In genomic region chr15:95937128-95937528, GRCh38 we compare ENCODE assay signal across 30 cellular contexts.
DNase-seq lines count a peak whose midpoint lies in the region; ATAC-seq, FAIRE-seq and TF ChIP-seq lines count a peak whose summit lies in the region.
"Had no signal": no experiment of that assay in that cellular context is flagged by ENCODE, and none has a peak within 500 bp of the region (broad histone marks: within the 10 kb centered on the region; RNA-seq: fewer than 3 reads in every experiment).

No MANE protein-coding gene starts in this region.

- peaks cover 12% of the 10 kb centered on the region for H3K4me1 ChIP-seq in endothelial cell of umbilical vein (ENCODE audit: control insufficient read depth, extremely low read depth, insufficient read depth, low read length)
- H3K4me1 ChIP-seq in osteoblast (ENCODE audit: insufficient read depth, low read length), result peaks cover 4% of the 10 kb centered on the region
- H3K4me1 ChIP-seq in naive thymus-derived CD4-positive, alpha-beta T cell (ENCODE audit: control insufficient read depth in 2 of 2, insufficient read depth in 2 of 2, low read length in 2 of 2), result no peaks in the 10 kb centered on the region
- H3K4me1 ChIP-seq: gastrocnemius medialis, parathyroid adenoma, transverse colon had no signal

- no peaks in the 10 kb centered on the region for H3K27me3 Mint-ChIP-seq in nephron (ENCODE audit: low read depth)
- H3K27me3 Mint-ChIP-seq in naive thymus-derived CD4-positive, alpha-beta T cell, result peaks cover 0 to 4% (median 0%) of the 10 kb centered on the region in 5 donors
- H3K27me3 Mint-ChIP-seq: activated naive CD8-positive, alpha-beta T cell treated with anti-CD3 and anti-CD28 coated beads, Interleukin-2, amount 50 U/mL, for 24 hours; activated T-helper 17 cell treated with anti-CD3 and anti-CD28 coated beads, Interleukin-2, amount 50 U/mL, for 72 hours; dendritic cell treated with granulocyte-macrophage colony-stimulating factor and Interleukin-4, amounts not matched to agents 40 ng/mL and 50 ng/mL, for 4 days; stimulated activated naive CD8-positive, alpha-beta T cell treated with anti-CD3 and anti-CD28 coated beads, Interleukin-15, Interleukin-2, amounts not matched to agents 100 ng/mL and 50 ng/mL, for 24 hours had no signal

- no TSS peak for BruUV-seq in endothelial cell of umbilical vein (replicated peaks; lab: Mats Ljungman, UMichigan)

- H3K79me2 ChIP-seq in endothelial cell of umbilical vein (ENCODE audit: control insufficient read depth, insufficient read depth, low read length) (no peaks in the 10 kb centered on the region), osteoblast (ENCODE audit: insufficient read depth, low read length) (no peaks in the 10 kb centered on the region)
- H3K79me2 ChIP-seq: parathyroid adenoma had no signal

- H3K27ac Mint-ChIP-seq in nephron, result peak overlapping the region in 2 of 3 experiments; percentile 69 to 82
- no peak overlapping the region for H3K27ac Mint-ChIP-seq in naive thymus-derived CD4-positive, alpha-beta T cell
- H3K27ac Mint-ChIP-seq: activated CD4-positive, alpha-beta T cell treated with anti-CD3 and anti-CD28 coated beads, Interleukin-2, amount 10 ng/mL, durations not matched to agents 24 days and 14 days; activated naive CD8-positive, alpha-beta T cell treated with anti-CD3 and anti-CD28 coated beads, Interleukin-2, amount 50 U/mL, for 24 hours; activated T-helper 17 cell treated with anti-CD3 and anti-CD28 coated beads, Interleukin-2, amount 50 U/mL, for 72 hours; dendritic cell treated with granulocyte-macrophage colony-stimulating factor and Interleukin-4, amounts not matched to agents 40 ng/mL and 50 ng/mL, for 4 days; naive thymus-derived CD8-positive, alpha-beta T cell; stimulated activated naive CD8-positive, alpha-beta T cell treated with anti-CD3 and anti-CD28 coated beads, Interleukin-15, Interleukin-2, amounts not matched to agents 100 ng/mL and 50 ng/mL, for 24 hours had no signal

- no peak for ATAC-seq in HG03439 (IDR thresholded peaks at IDR 0.05; ENCODE audit: unreplicated experiment)
- no peak for ATAC-seq in naive thymus-derived CD4-positive, alpha-beta T cell
- ATAC-seq: activated naive CD8-positive, alpha-beta T cell treated with anti-CD3 and anti-CD28 coated beads, Interleukin-2, amount 50 U/mL, for 24 hours; activated T-helper 17 cell treated with anti-CD3 and anti-CD28 coated beads, Interleukin-2, amount 50 U/mL, for 72 hours; gastrocnemius medialis; naive thymus-derived CD8-positive, alpha-beta T cell; PC-3 had no signal

- H3K9me3 ChIP-seq in endothelial cell of umbilical vein (replicated peaks; ENCODE audit: control insufficient read depth, insufficient read depth, low read length), result no peaks in the 10 kb centered on the region
- H3K9me3 ChIP-seq in osteoblast (ENCODE audit: low read depth, low read length), result no peaks in the 10 kb centered on the region
- no peaks in the 10 kb centered on the region for H3K9me3 ChIP-seq in naive thymus-derived CD4-positive, alpha-beta T cell (ENCODE audit: control insufficient read depth in 2 of 3, low read length in 3 of 3)
- H3K9me3 ChIP-seq: gastrocnemius medialis, transverse colon had no signal

- no peak overlapping the region for H3K27ac ChIP-seq in endothelial cell of umbilical vein (ENCODE audit: insufficient read depth, low read depth, low read length)
- no peak overlapping the region for H3K27ac ChIP-seq in osteoblast (ENCODE audit: low read depth, low read length)
- no peak overlapping the region for H3K27ac ChIP-seq in naive thymus-derived CD4-positive, alpha-beta T cell (ENCODE audit: low read depth, low read length)
- H3K27ac ChIP-seq: gastrocnemius medialis, parathyroid adenoma, SJCRH30, transverse colon had no signal

- intact Hi-C loops in endothelial cell of umbilical vein (cut with micrococcal nuclease), result no loop called here
- intact Hi-C loops in naive thymus-derived CD4-positive, alpha-beta T cell (cut with micrococcal nuclease), result no loop called here

- no peak overlapping the region for H3K4me3 ChIP-seq in endothelial cell of umbilical vein (replicated peaks in 1 of 3; ENCODE audit: insufficient read depth in 1 of 3, low read depth in 1 of 3, low read length in 3 of 3)
- H3K4me3 ChIP-seq in osteoblast (ENCODE audit: insufficient read depth, low read length), result no peak overlapping the region
- no peak overlapping the region for H3K4me3 ChIP-seq in naive thymus-derived CD4-positive, alpha-beta T cell (ENCODE audit: low read length)
- H3K4me3 ChIP-seq: gastrocnemius medialis, MG63, SJCRH30, transverse colon had no signal

- no peak for TF ChIP-seq POLR2A in endothelial cell of umbilical vein (IDR thresholded peaks at IDR 0.05; ENCODE audit: low read depth, low read length)

- H2AFZ ChIP-seq in endothelial cell of umbilical vein (ENCODE audit: low read depth, low read length), result no peak overlapping the region
- no peak overlapping the region for H2AFZ ChIP-seq in osteoblast (ENCODE audit: low read length)
- H2AFZ ChIP-seq: parathyroid adenoma had no signal

- peak; percentile 86 for DNase-seq in EH (ENCODE audit: low read depth)
- DNase-seq in M059J (ENCODE audit: low read depth), result peak; percentile 25
- DNase-seq in endothelial cell of umbilical vein (ENCODE audit: low read depth, low spot score), result peak; percentile 10
- no peak for DNase-seq in pons (ENCODE audit: low spot score)
- no peak for DNase-seq in osteoblast (ENCODE audit: insufficient read length, low spot score, missing footprints)
- DNase-seq in naive thymus-derived CD4-positive, alpha-beta T cell, result no peak
- DNase-seq: activated CD4-positive, alpha-beta T cell treated with anti-CD3 and anti-CD28 coated beads, Interleukin-2, amount 10 ng/mL, durations not matched to agents 24 days and 14 days; activated naive CD8-positive, alpha-beta T cell treated with anti-CD3 and anti-CD28 coated beads, Interleukin-2, amount 50 U/mL, for 24 hours; DMS79 treated with DMSO at 0.1 percent for 48 hours; gastrocnemius medialis; HCEC 1CT; mesendoderm; MG63; naive thymus-derived CD8-positive, alpha-beta T cell; NCI-H1694 treated with DMSO at 0.1 percent for 48 hours; NCI-H226; NCI-H82; PC-3; SJCRH30; small intestine; stimulated activated CD4-positive, alpha-beta T cell treated with anti-CD3 and anti-CD28 coated beads, Interleukin-4, amount 100 ng/mL, for 24 hours; T-helper 1 cell; transverse colon had no signal

- POLR2A ChIA-PET in endothelial cell of umbilical vein (lab: Charles Lee), result no interaction called here
- POLR2A ChIA-PET in naive thymus-derived CD4-positive, alpha-beta T cell (lab: Charles Lee), result no interaction called here

- no peaks in the 10 kb centered on the region for H4K20me1 ChIP-seq in endothelial cell of umbilical vein (replicated peaks; ENCODE audit: control insufficient read depth, extremely low read depth, insufficient read depth, low read length)
- no peaks in the 10 kb centered on the region for H4K20me1 ChIP-seq in osteoblast (ENCODE audit: insufficient read depth, low read length)

- TF ChIP-seq CTCF in endothelial cell of umbilical vein (IDR thresholded peaks at IDR 0.05; ENCODE audit: extremely low read depth in 1 of 2, insufficient read depth in 1 of 2, low read depth in 1 of 2, low read length in 2 of 2) (no peak), nephron (IDR thresholded peaks at IDR 0.05; ENCODE audit: unreplicated experiment in 3 of 3) (no peak), osteoblast (IDR thresholded peaks at IDR 0.05; ENCODE audit: extremely low read depth, low read depth, low read length) (no peak)

- no peak overlapping the region for H3K9ac ChIP-seq in endothelial cell of umbilical vein (replicated peaks; ENCODE audit: extremely low read depth, insufficient read depth, low read length)
- H3K9ac ChIP-seq: parathyroid adenoma had no signal

- H3K27me3 ChIP-seq in endothelial cell of umbilical vein (ENCODE audit: control insufficient read depth in 2 of 2, insufficient read depth in 2 of 2, low read length in 2 of 2) (no peaks in the 10 kb centered on the region), osteoblast (ENCODE audit: insufficient read depth, low read length) (no peaks in the 10 kb centered on the region)
- no peaks in the 10 kb centered on the region for H3K27me3 ChIP-seq in naive thymus-derived CD4-positive, alpha-beta T cell (ENCODE audit: control insufficient read depth in 2 of 2, insufficient read depth in 2 of 2, low read length in 2 of 2)
- H3K27me3 ChIP-seq: gastrocnemius medialis, MG63, SJCRH30, transverse colon had no signal

- no peaks in the 10 kb centered on the region for H3K36me3 ChIP-seq in endothelial cell of umbilical vein (ENCODE audit: control insufficient read depth in 2 of 2, extremely low read depth in 1 of 2, insufficient read depth in 2 of 2, low read length in 2 of 2)
- H3K36me3 ChIP-seq in osteoblast (ENCODE audit: insufficient read depth, low read length), result no peaks in the 10 kb centered on the region
- no peaks in the 10 kb centered on the region for H3K36me3 ChIP-seq in naive thymus-derived CD4-positive, alpha-beta T cell (ENCODE audit: control insufficient read depth in 2 of 3, insufficient read depth in 3 of 3, low read length in 3 of 3)
- H3K36me3 ChIP-seq: gastrocnemius medialis, MG63, SJCRH30, transverse colon had no signal

- CTCF ChIA-PET in endothelial cell of umbilical vein (lab: Charles Lee), result interaction anchor here (0.8 kb wide), 1 partner anchor 9 kb away, joined by 3 read pairs; no protein-coding TSS in a partner anchor
- CTCF ChIA-PET in naive thymus-derived CD4-positive, alpha-beta T cell (lab: Charles Lee), result no interaction called here

- no peak overlapping the region for H3K4me3 Mint-ChIP-seq in nephron
- no peak overlapping the region for H3K4me3 Mint-ChIP-seq in naive thymus-derived CD4-positive, alpha-beta T cell
- H3K4me3 Mint-ChIP-seq: activated CD4-positive, alpha-beta T cell treated with anti-CD3 and anti-CD28 coated beads, Interleukin-2, amount 10 ng/mL, durations not matched to agents 24 days and 14 days; activated naive CD8-positive, alpha-beta T cell treated with anti-CD3 and anti-CD28 coated beads, Interleukin-2, amount 50 U/mL, for 24 hours; activated T-helper 17 cell treated with anti-CD3 and anti-CD28 coated beads, Interleukin-2, amount 50 U/mL, for 72 hours; dendritic cell treated with granulocyte-macrophage colony-stimulating factor and Interleukin-4, amounts not matched to agents 40 ng/mL and 50 ng/mL, for 4 days; naive thymus-derived CD8-positive, alpha-beta T cell; stimulated activated naive CD8-positive, alpha-beta T cell treated with anti-CD3 and anti-CD28 coated beads, Interleukin-15, Interleukin-2, amounts not matched to agents 100 ng/mL and 50 ng/mL, for 24 hours had no signal

- peaks cover 59% of the 10 kb centered on the region for H3K4me1 Mint-ChIP-seq in nephron
- H3K4me1 Mint-ChIP-seq in naive thymus-derived CD4-positive, alpha-beta T cell, result no peaks in the 10 kb centered on the region
- H3K4me1 Mint-ChIP-seq: activated CD4-positive, alpha-beta T cell treated with anti-CD3 and anti-CD28 coated beads, Interleukin-2, amount 10 ng/mL, durations not matched to agents 24 days and 14 days; activated naive CD8-positive, alpha-beta T cell treated with anti-CD3 and anti-CD28 coated beads, Interleukin-2, amount 50 U/mL, for 24 hours; activated T-helper 17 cell treated with anti-CD3 and anti-CD28 coated beads, Interleukin-2, amount 50 U/mL, for 72 hours had no signal

- H3K36me3 Mint-ChIP-seq in nephron (ENCODE audit: low read depth), result no peaks in the 10 kb centered on the region
- H3K36me3 Mint-ChIP-seq in naive thymus-derived CD4-positive, alpha-beta T cell, result no peaks in the 10 kb centered on the region

- no peaks in the 10 kb centered on the region for H3K9me3 Mint-ChIP-seq in nephron
- H3K9me3 Mint-ChIP-seq in naive thymus-derived CD4-positive, alpha-beta T cell, result peaks cover 0 to 2% (median 0%) of the 10 kb centered on the region in 11 donors
- H3K9me3 Mint-ChIP-seq: activated CD4-positive, alpha-beta T cell treated with anti-CD3 and anti-CD28 coated beads, Interleukin-2, amount 10 ng/mL, durations not matched to agents 24 days and 14 days; activated naive CD8-positive, alpha-beta T cell treated with anti-CD3 and anti-CD28 coated beads, Interleukin-2, amount 50 U/mL, for 24 hours had no signal

- dilution Hi-C loops in endothelial cell of umbilical vein (cut with MboI; ENCODE audit: extremely low pct_ligation_motif_present, low sequenced_read_pairs), result no loop called here

- no peak for FAIRE-seq in endothelial cell of umbilical vein (lab: Jason Lieb, UNC)
- FAIRE-seq: bronchial epithelial cell, small intestine had no signal

- H3K9me1 ChIP-seq in endothelial cell of umbilical vein (replicated peaks; ENCODE audit: control insufficient read depth, extremely low read depth, insufficient read depth, low read length), result no peaks in the 10 kb centered on the region

- no peak overlapping the region for H3K4me2 ChIP-seq in endothelial cell of umbilical vein (ENCODE audit: insufficient read depth, low read length)
- no peak overlapping the region for H3K4me2 ChIP-seq in osteoblast (ENCODE audit: insufficient read depth, low read length)

Comparison
In these comparisons a context has a peak if more than half of its experiments do, and no peak if none do; other contexts are left out.
1. DNase-seq: peak in EH (single experiment), M059J (single experiment) and endothelial cell of umbilical vein (single experiment); none in pons (single experiment), osteoblast (single experiment) and naive thymus-derived CD4-positive, alpha-beta T cell (0 of 9).
2. H3K27ac Mint-ChIP-seq: peak in nephron (2 of 3); none in naive thymus-derived CD4-positive, alpha-beta T cell (0 of 9).